Comparison of ENCODE assay signal across 1 cellular context in the genomic region with DNA sequence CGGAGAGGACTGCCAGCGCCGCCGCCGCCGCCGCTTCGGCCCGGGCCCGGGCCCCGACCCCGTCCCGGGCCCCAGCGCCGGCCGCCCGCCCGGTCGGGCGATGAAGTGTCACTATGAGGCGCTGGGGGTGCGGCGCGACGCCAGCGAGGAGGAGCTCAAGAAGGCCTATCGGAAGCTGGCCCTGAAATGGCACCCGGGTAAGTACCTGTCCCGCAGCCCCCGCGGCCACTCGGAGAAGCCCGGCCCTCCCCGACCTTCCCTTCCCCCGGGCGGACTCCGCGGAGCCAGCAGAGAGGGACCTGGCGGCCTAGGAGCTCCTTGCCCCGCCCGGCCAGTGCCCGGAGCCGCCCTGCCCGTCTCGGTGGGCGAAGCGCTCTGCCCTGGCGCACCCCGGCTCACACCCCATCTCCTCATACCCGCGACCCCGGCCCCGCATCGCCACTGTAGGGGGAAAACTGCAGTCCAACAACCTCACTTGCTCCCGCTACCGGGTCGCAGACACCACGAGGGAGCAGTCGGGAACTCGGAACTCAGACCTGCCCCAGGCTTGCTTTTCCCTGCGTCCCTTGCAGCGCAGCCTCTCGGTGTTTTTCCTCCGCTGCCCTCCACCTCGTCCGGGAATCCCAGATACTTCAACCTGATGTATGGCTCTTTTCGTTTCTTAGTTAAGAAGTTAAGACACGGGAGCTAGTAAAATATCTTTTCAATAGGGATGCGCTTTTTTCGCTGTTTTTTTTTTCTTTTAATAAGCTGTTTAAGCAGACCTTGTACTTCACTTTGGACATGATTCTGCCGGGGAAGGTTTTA.
TF ChIP-seq lines count a peak whose summit lies in the region.

No MANE protein-coding gene starts in this region.

TF ChIP-seq in HEK293, 187 proteins besides CTCF, POLR2A, EP300 and RAD21 (continued from another document):
- peak; percentile 50 for TF ChIP-seq BCL11A (tag by site-specific recombination; IDR thresholded peaks at IDR 0.05; ENCODE audit: low read depth)
- TF ChIP-seq TRIM28 (IDR thresholded peaks at IDR 0.05; ENCODE audit: borderline replicate concordance, low read length), result peak; percentile 15; the same call in 1 of the 2 replicates
- TF ChIP-seq ZBTB21 (tag by site-specific recombination; IDR thresholded peaks at IDR 0.05), result 0 out of 2 replicates have a peak, but pooled peaks have one; percentile 16
- no peak for TF ChIP-seq ZNF292 (tag by site-specific recombination; IDR thresholded peaks at IDR 0.05; ENCODE audit: borderline replicate concordance, low read depth)
- TF ChIP-seq ZBTB48 (tag by site-specific recombination; IDR thresholded peaks at IDR 0.05), result peak; percentile 90
- TF ChIP-seq, protein P1, sequence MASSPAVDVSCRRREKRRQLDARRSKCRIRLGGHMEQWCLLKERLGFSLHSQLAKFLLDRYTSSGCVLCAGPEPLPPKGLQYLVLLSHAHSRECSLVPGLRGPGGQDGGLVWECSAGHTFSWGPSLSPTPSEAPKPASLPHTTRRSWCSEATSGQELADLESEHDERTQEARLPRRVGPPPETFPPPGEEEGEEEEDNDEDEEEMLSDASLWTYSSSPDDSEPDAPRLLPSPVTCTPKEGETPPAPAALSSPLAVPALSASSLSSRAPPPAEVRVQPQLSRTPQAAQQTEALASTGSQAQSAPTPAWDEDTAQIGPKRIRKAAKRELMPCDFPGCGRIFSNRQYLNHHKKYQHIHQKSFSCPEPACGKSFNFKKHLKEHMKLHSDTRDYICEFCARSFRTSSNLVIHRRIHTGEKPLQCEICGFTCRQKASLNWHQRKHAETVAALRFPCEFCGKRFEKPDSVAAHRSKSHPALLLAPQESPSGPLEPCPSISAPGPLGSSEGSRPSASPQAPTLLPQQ (tag by site-specific recombination; IDR thresholded peaks at IDR 0.05), result peak; percentile 73
- 0 out of 2 replicates have a peak, but pooled peaks have one; percentile 58 for TF ChIP-seq KLF16 (tag by site-specific recombination; IDR thresholded peaks at IDR 0.05)
- no peak for TF ChIP-seq ZNF544 (tag by site-specific recombination; IDR thresholded peaks at IDR 0.05)
- TF ChIP-seq ZNF335 (tag by site-specific recombination; conservative IDR thresholded peaks at IDR 0.05), result peak; percentile 78
- peak; percentile 93 for TF ChIP-seq KLF8 (tag by site-specific recombination; IDR thresholded peaks at IDR 0.05)
